In genomic region chr12:71665109-71665476, GRCh38 we compare ENCODE assay signal across 8 cellular contexts. TPM values are rescaled to one million over a fixed set of nuclear protein-coding genes. Genes with fewer than 3 reads are reported as not detected.
DNase-seq lines count a peak whose midpoint lies in the region; ATAC-seq and TF ChIP-seq lines count a peak whose summit lies in the region.

No MANE protein-coding gene starts in this region.

- no peaks in the 10 kb centered on the region for H3K9me3 Mint-ChIP-seq in activated naive CD4-positive, alpha-beta T cell treated with anti-CD3 and anti-CD28 coated beads for 36 hours
- peaks cover 6% of the 10 kb centered on the region in 2 donors for H3K9me3 Mint-ChIP-seq in activated naive CD4-positive, alpha-beta T cell treated with anti-CD3 and anti-CD28 coated beads, Interleukin-2, amount 50 U/mL, for 72 hours

- intact Hi-C loops in activated naive CD4-positive, alpha-beta T cell treated with anti-CD3 and anti-CD28 coated beads for 36 hours (cut with micrococcal nuclease) = loop anchor here (2.0 kb wide), 1 partner anchor 1422 kb away; the partner anchor contains the start of gene CNOT2
- intact Hi-C loops in left lung (cut with DNase I) (no loop called here), tibial artery (cut with DNase I; ENCODE audit: low total_unique reads) (no loop called here)

- H3K27me3 Mint-ChIP-seq in activated naive CD4-positive, alpha-beta T cell treated with anti-CD3 and anti-CD28 coated beads for 36 hours (ENCODE audit: low read depth) = no peaks in the 10 kb centered on the region

- peak overlapping the region; percentile 97 for H3K4me3 Mint-ChIP-seq in activated naive CD4-positive, alpha-beta T cell treated with anti-CD3 and anti-CD28 coated beads for 36 hours

- H3K36me3 Mint-ChIP-seq in activated naive CD4-positive, alpha-beta T cell treated with anti-CD3 and anti-CD28 coated beads for 36 hours (ENCODE audit: low read depth) = peaks cover 28% of the 10 kb centered on the region
- peaks cover 46 to 47% of the 10 kb centered on the region in 2 donors for H3K36me3 Mint-ChIP-seq in activated naive CD4-positive, alpha-beta T cell treated with anti-CD3 and anti-CD28 coated beads, Interleukin-2, amount 50 U/mL, for 72 hours

- no peak for DNase-seq in activated naive CD4-positive, alpha-beta T cell treated with anti-CD3 and anti-CD28 coated beads for 36 hours
- DNase-seq in activated naive CD4-positive, alpha-beta T cell treated with anti-CD3 and anti-CD28 coated beads, Interleukin-2, amount 50 U/mL, for 16 hours = no peak
- no peak for DNase-seq in activated naive CD4-positive, alpha-beta T cell treated with anti-CD3 and anti-CD28 coated beads, Interleukin-2, amount 50 U/mL, for 72 hours (ENCODE audit: low spot score in 2 of 2)
- no peak for DNase-seq in left lung
- no peak for DNase-seq in tibial artery
- no peak for DNase-seq in activated gamma-delta T cell treated with Interleukin-2 at 50 U/mL for 16 hours
- no peak for DNase-seq in NCI-H128 (lab: John Stamatoyannopoulos, UW; ENCODE audit: unreplicated experiment)

- no peak for ATAC-seq in activated naive CD4-positive, alpha-beta T cell treated with anti-CD3 and anti-CD28 coated beads, Interleukin-2, amount 50 U/mL, for 72 hours
- ATAC-seq in left lung = no peak
- ATAC-seq in GM21360 (IDR thresholded peaks at IDR 0.05; ENCODE audit: unreplicated experiment) = no peak

- H3K36me3 ChIP-seq in left lung (peaks cover 0 to under 1% of the 10 kb centered on the region in 2 donors), tibial artery (peaks cover 0 to 1% (median 0%) of the 10 kb centered on the region in 3 donors)

- TF ChIP-seq CTCF in left lung (IDR thresholded peaks at IDR 0.05) (no peak), tibial artery (IDR thresholded peaks at IDR 0.05) (no peak)

- H3K9me3 ChIP-seq in left lung = no peaks in the 10 kb centered on the region
- no peaks in the 10 kb centered on the region for H3K9me3 ChIP-seq in tibial artery

- peaks cover 35% of the 10 kb centered on the region for H3K4me1 Mint-ChIP-seq in activated naive CD4-positive, alpha-beta T cell treated with anti-CD3 and anti-CD28 coated beads for 36 hours (ENCODE audit: low read depth)

- H3K27ac ChIP-seq in left lung (peak overlapping the region; percentile 98 to 99), tibial artery (peak overlapping the region; percentile 91 to 97)

- CTCF ChIA-PET in activated naive CD4-positive, alpha-beta T cell treated with anti-CD3 and anti-CD28 coated beads for 36 hours (lab: Charles Lee) = interaction anchor here (1.2 to 2.9 kb wide), 3 partner anchors 13 to 82 kb away, joined by 6 to 31 read pairs (median 12); partner anchors contain the start of gene TMEM19

- H3K4me1 ChIP-seq in left lung (peaks cover 11 to 37% of the 10 kb centered on the region in 2 donors), tibial artery (peaks cover 0 to 36% (median 13%) of the 10 kb centered on the region in 4 donors)

- no peaks in the 10 kb centered on the region for H3K27me3 ChIP-seq in left lung
- no peaks in the 10 kb centered on the region for H3K27me3 ChIP-seq in tibial artery

- H3K4me3 ChIP-seq in left lung (peak overlapping the region; percentile 73 to 95), tibial artery (peak overlapping the region; percentile 77 to 81)

- peak overlapping the region; percentile 99 for H3K27ac Mint-ChIP-seq in activated naive CD4-positive, alpha-beta T cell treated with anti-CD3 and anti-CD28 coated beads for 36 hours
- peak overlapping the region; percentile 99 to 100 for H3K27ac Mint-ChIP-seq in activated naive CD4-positive, alpha-beta T cell treated with anti-CD3 and anti-CD28 coated beads, Interleukin-2, amount 50 U/mL, for 72 hours

RNA-seq across cellular contexts. Expression of gene THAP2, which starts 1.0 kb away (rescaled TPM):
- total RNA-seq in activated naive CD4-positive, alpha-beta T cell treated with anti-CD3 and anti-CD28 coated beads for 36 hours = 1 to 10 TPM; 8.3 to 9.4 TPM
- total RNA-seq in activated naive CD4-positive, alpha-beta T cell treated with anti-CD3 and anti-CD28 coated beads, Interleukin-2, amount 50 U/mL, for 72 hours = 1 to 10 TPM; 7.2 to 7.8 TPM
- 1 to 10 TPM; 5.2 to 5.9 TPM for total RNA-seq in left lung

RNA-seq across cellular contexts. Expression of gene ZFC3H1, which starts 1.4 kb away (rescaled TPM):
- total RNA-seq in activated naive CD4-positive, alpha-beta T cell treated with anti-CD3 and anti-CD28 coated beads for 36 hours = 10 to 100 TPM; 56.9 to 62.6 TPM
- total RNA-seq in activated naive CD4-positive, alpha-beta T cell treated with anti-CD3 and anti-CD28 coated beads, Interleukin-2, amount 50 U/mL, for 72 hours = 10 to 100 TPM; 71.3 to 88.8 TPM
- total RNA-seq in left lung = 10 to 100 TPM; 40.7 to 50.7 TPM

RNA-seq across cellular contexts. Expression of gene TMEM19, which starts 20.8 kb away (rescaled TPM):
- 10 to 100 TPM; 10.9 to 11.1 TPM for total RNA-seq in activated naive CD4-positive, alpha-beta T cell treated with anti-CD3 and anti-CD28 coated beads for 36 hours
- total RNA-seq in activated naive CD4-positive, alpha-beta T cell treated with anti-CD3 and anti-CD28 coated beads, Interleukin-2, amount 50 U/mL, for 72 hours = 10 to 100 TPM; 13.7 to 15.1 TPM
- total RNA-seq in left lung = 10 to 100 TPM; 33.4 to 35.0 TPM
